In the genomic region with DNA sequence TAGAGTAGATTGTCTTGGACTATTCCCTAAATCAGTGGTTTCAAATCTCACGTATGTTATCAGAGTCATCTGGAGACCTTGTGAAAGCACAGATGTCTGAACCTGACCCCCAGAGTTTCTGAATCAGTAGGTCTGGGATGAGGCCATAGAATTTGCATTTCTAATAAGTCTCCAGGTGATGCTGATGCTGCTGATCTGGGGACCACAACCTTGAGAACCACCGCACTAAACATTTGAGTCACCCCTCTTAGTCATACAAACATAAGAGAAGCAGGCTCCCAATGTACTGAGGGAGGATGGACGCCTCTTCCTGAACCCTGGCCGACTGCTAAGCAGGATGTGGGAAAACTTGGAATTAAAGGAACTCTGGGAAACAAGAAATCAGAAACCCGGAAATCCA, we compare ENCODE assay signal across 11 cellular contexts.
DNase-seq lines count a peak whose midpoint lies in the region; ATAC-seq and TF ChIP-seq lines count a peak whose summit lies in the region.
"Had no signal": no experiment of that assay in that cellular context is flagged by ENCODE, and none has a peak within 500 bp of the region (broad histone marks: within the 10 kb centered on the region; RNA-seq: fewer than 3 reads in every experiment).

No MANE protein-coding gene starts in this region.

- H3K9me3 Mint-ChIP-seq in activated naive CD4-positive, alpha-beta T cell treated with anti-CD3 and anti-CD28 coated beads for 36 hours: no peaks in the 10 kb centered on the region
- H3K9me3 Mint-ChIP-seq in activated naive CD4-positive, alpha-beta T cell treated with anti-CD3 and anti-CD28 coated beads, Interleukin-2, amount 10 ng/mL, durations not matched to agents 7 days and 5 days: no peaks in the 10 kb centered on the region
- H3K9me3 Mint-ChIP-seq in H9: peaks cover 0 to 3% of the 10 kb centered on the region in 2 experiments; a peak in 1 of 5 replicates

- H3K18ac ChIP-seq in H9 (ENCODE audit: insufficient read length, low read depth, low read length): no peak overlapping the region

- H4K20me1 ChIP-seq in OCI-LY7 (ENCODE audit: insufficient read depth, low read length): no peaks in the 10 kb centered on the region
- no peaks in the 10 kb centered on the region for H4K20me1 ChIP-seq in H9 (ENCODE audit: control insufficient read depth, insufficient read depth, insufficient read length)

- BruUV-seq in OCI-LY7 (replicated peaks; lab: Mats Ljungman, UMichigan): no TSS peak

- H3K9ac ChIP-seq in H9 (ENCODE audit: extremely low read depth, insufficient read length, low read length): no peak overlapping the region

- no peaks in the 10 kb centered on the region for H3K23me2 ChIP-seq in H9 (ENCODE audit: insufficient read length, low read depth, low read length, poor library complexity, severe bottlenecking)

- no peaks in the 10 kb centered on the region; the same call in 1 of the 2 replicates for H3K36me3 ChIP-seq in OCI-LY7 (ENCODE audit: insufficient read depth, low read length)

- no peak overlapping the region for H3K4me3 Mint-ChIP-seq in activated naive CD4-positive, alpha-beta T cell treated with anti-CD3 and anti-CD28 coated beads for 36 hours
- H3K4me3 Mint-ChIP-seq in activated naive CD4-positive, alpha-beta T cell treated with anti-CD3 and anti-CD28 coated beads, Interleukin-2, amount 10 ng/mL, durations not matched to agents 7 days and 5 days: no peak overlapping the region
- no peak overlapping the region for H3K4me3 Mint-ChIP-seq in H9

- no peak overlapping the region for H2BK15ac ChIP-seq in H9 (ENCODE audit: low read depth, low read length)

- TF ChIP-seq CTCF in OCI-LY7 (conservative IDR thresholded peaks at IDR 0.05; ENCODE audit: low read length) (no peak), H9 (conservative IDR thresholded peaks at IDR 0.05) (no peak)

- H3K4me1 Mint-ChIP-seq in activated naive CD4-positive, alpha-beta T cell treated with anti-CD3 and anti-CD28 coated beads for 36 hours (ENCODE audit: low read depth): peaks cover 16% of the 10 kb centered on the region
- H3K4me1 Mint-ChIP-seq in activated naive CD4-positive, alpha-beta T cell treated with anti-CD3 and anti-CD28 coated beads, Interleukin-2, amount 10 ng/mL, durations not matched to agents 7 days and 5 days: peaks cover 26% of the 10 kb centered on the region
- H3K4me1 Mint-ChIP-seq in H9: no peaks in the 10 kb centered on the region

- H4K91ac ChIP-seq in H9 (ENCODE audit: insufficient read length, low read depth, low read length): no peak overlapping the region

- no peaks in the 10 kb centered on the region for H3K36me3 Mint-ChIP-seq in activated naive CD4-positive, alpha-beta T cell treated with anti-CD3 and anti-CD28 coated beads for 36 hours (ENCODE audit: low read depth)
- no peaks in the 10 kb centered on the region for H3K36me3 Mint-ChIP-seq in activated naive CD4-positive, alpha-beta T cell treated with anti-CD3 and anti-CD28 coated beads, Interleukin-2, amount 10 ng/mL, durations not matched to agents 7 days and 5 days
- H3K36me3 Mint-ChIP-seq in H9 (ENCODE audit: insufficient read depth in 1 of 3, low read depth in 3 of 3): peaks cover 0 to 8% (median 0%) of the 10 kb centered on the region in 3 experiments; a peak in 2 of 7 replicates

- H2BK120ac ChIP-seq in H9 (ENCODE audit: low read depth, low read length, poor library complexity, severe bottlenecking): no peak overlapping the region

- H2BK12ac ChIP-seq in H9 (ENCODE audit: insufficient read length, low read depth, low read length): no peak overlapping the region

- no peak overlapping the region for H2AK5ac ChIP-seq in H9 (ENCODE audit: insufficient read length, low read length)

- H3K56ac ChIP-seq in H9 (ENCODE audit: insufficient read length, low read depth, low read length): no peak overlapping the region

- peak overlapping the region; percentile 12; the same call in 1 of the 2 replicates for H3K4me2 ChIP-seq in OCI-LY7 (ENCODE audit: low read length)
- H3K4me2 ChIP-seq in H9 (ENCODE audit: insufficient read depth, insufficient read length, low read length): no peak overlapping the region

- peak overlapping the region; percentile 21 for H3K27ac ChIP-seq in OCI-LY7 (ENCODE audit: low read depth, low read length, poor library complexity, severe bottlenecking)
- H3K27ac ChIP-seq in H9 (ENCODE audit: insufficient read length, low read depth, low read length): no peak overlapping the region
- H3K27ac ChIP-seq: C4-2B, HL-60 had no signal

- intact Hi-C loops in activated naive CD4-positive, alpha-beta T cell treated with anti-CD3 and anti-CD28 coated beads for 36 hours (cut with micrococcal nuclease): no loop called here
- intact Hi-C loops in OCI-LY7 (cut with micrococcal nuclease; ENCODE audit: unreplicated experiment) (loop anchor here (5.0 kb wide), 2 partner anchors 61 to 184 kb away; no protein-coding TSS in a partner anchor), Right ventricle myocardium inferior (cut with DNase I) (no loop called here)

- POLR2A ChIA-PET in OCI-LY7 (lab: Charles Lee): interaction anchor here (0.7 to 4.8 kb wide), 5 partner anchors 12 to 92 kb away, joined by 3 to 22 read pairs (median 5); no protein-coding TSS in a partner anchor

- ATAC-seq in HG02678 (IDR thresholded peaks at IDR 0.05; ENCODE audit: unreplicated experiment): peak; percentile 56
- ATAC-seq in Right ventricle myocardium inferior: no peak
- ATAC-seq: Panc1 had no signal

- DNase-seq in activated naive CD4-positive, alpha-beta T cell treated with anti-CD3 and anti-CD28 coated beads for 36 hours: peak; percentile 31
- DNase-seq in activated naive CD4-positive, alpha-beta T cell treated with anti-CD3 and anti-CD28 coated beads, Interleukin-2, amount 10 ng/mL, durations not matched to agents 7 days and 5 days: no peak
- DNase-seq in OCI-LY7 (ENCODE audit: low spot score) (peak; percentile 41), skeletal muscle cell (ENCODE audit: low read depth) (peak; percentile 42), Right ventricle myocardium inferior (ENCODE audit: missing footprints) (no peak), kidney glomerular epithelial cell (lab: John Stamatoyannopoulos, UW) (no peak), H9 (no peak)

- H3K4me1 ChIP-seq in OCI-LY7 (ENCODE audit: insufficient read depth, low read length, poor library complexity, severe bottlenecking) (peaks cover 98% of the 10 kb centered on the region), H9 (ENCODE audit: insufficient read depth, low read length) (no peaks in the 10 kb centered on the region)

- CTCF ChIA-PET in activated naive CD4-positive, alpha-beta T cell treated with anti-CD3 and anti-CD28 coated beads for 36 hours (lab: Charles Lee): no interaction called here
- CTCF ChIA-PET in activated naive CD4-positive, alpha-beta T cell treated with anti-CD3 and anti-CD28 coated beads, Interleukin-2, amount 10 ng/mL, durations not matched to agents 7 days and 5 days (lab: Charles Lee): no interaction called here
- CTCF ChIA-PET in OCI-LY7 (lab: Charles Lee; ENCODE audit: unreplicated experiment): no interaction called here

- no peak overlapping the region for H4K5ac ChIP-seq in H9 (ENCODE audit: insufficient read length, low read depth, low read length)

- H3K27ac Mint-ChIP-seq in activated naive CD4-positive, alpha-beta T cell treated with anti-CD3 and anti-CD28 coated beads for 36 hours: no peak overlapping the region
- H3K27ac Mint-ChIP-seq in activated naive CD4-positive, alpha-beta T cell treated with anti-CD3 and anti-CD28 coated beads, Interleukin-2, amount 10 ng/mL, durations not matched to agents 7 days and 5 days: no peak overlapping the region
- no peak overlapping the region for H3K27ac Mint-ChIP-seq in H9

- H2BK5ac ChIP-seq in H9 (ENCODE audit: insufficient read length, low read length): no peak overlapping the region

- H3K9me3 ChIP-seq in OCI-LY7 (ENCODE audit: low read length): no peaks in the 10 kb centered on the region
- no peaks in the 10 kb centered on the region for H3K9me3 ChIP-seq in H9 (ENCODE audit: control insufficient read depth, low read depth, low read length)

- no peaks in the 10 kb centered on the region for H3K79me2 ChIP-seq in OCI-LY7 (ENCODE audit: insufficient read depth, low read depth, low read length)
- no peaks in the 10 kb centered on the region for H3K79me2 ChIP-seq in H9 (ENCODE audit: insufficient read depth, low read length)

- no peak overlapping the region for H3T11ph ChIP-seq in H9 (ENCODE audit: low read length)

- no peak overlapping the region for H3K14ac ChIP-seq in H9 (ENCODE audit: insufficient read depth, low read length)

- no peak overlapping the region for H3K23ac ChIP-seq in H9 (ENCODE audit: insufficient read length, low read depth, low read length)

- H2AFZ ChIP-seq in OCI-LY7 (ENCODE audit: low read length): no peak overlapping the region; the same call in 1 of the 2 replicates
- H2AFZ ChIP-seq in H9 (ENCODE audit: low read length): no peak overlapping the region

- H3K27me3 Mint-ChIP-seq in activated naive CD4-positive, alpha-beta T cell treated with anti-CD3 and anti-CD28 coated beads for 36 hours (ENCODE audit: low read depth): peaks cover 6% of the 10 kb centered on the region
- H3K27me3 Mint-ChIP-seq in activated naive CD4-positive, alpha-beta T cell treated with anti-CD3 and anti-CD28 coated beads, Interleukin-2, amount 10 ng/mL, durations not matched to agents 7 days and 5 days: peaks cover 7% of the 10 kb centered on the region
- peaks cover 5% of the 10 kb centered on the region; the same call in 1 of the 2 replicates for H3K27me3 Mint-ChIP-seq in H9 (ENCODE audit: low read depth)

- no peak overlapping the region for H2BK20ac ChIP-seq in H9 (ENCODE audit: low read depth, low read length, poor library complexity, severe bottlenecking)

- WGBS in H9 (ENCODE audit: extremely low coverage, insufficient read length, low lambda C conversion rate): no CpG with 5 or more reads among the region's 5 CpGs

- H3K79me1 ChIP-seq in H9 (ENCODE audit: insufficient read depth, low read depth, low read length, poor library complexity, severe bottlenecking): no peaks in the 10 kb centered on the region

- H3K4me3 ChIP-seq in OCI-LY7 (ENCODE audit: low read depth, low read length, poor library complexity, severe bottlenecking) (no peak overlapping the region), skeletal muscle cell (ENCODE audit: low read depth, low read length) (no peak overlapping the region)

- no peak overlapping the region for H4K8ac ChIP-seq in H9 (replicated peaks; ENCODE audit: insufficient read length, low read depth, low read length)

- H3K4ac ChIP-seq in H9 (ENCODE audit: low read depth, low read length): no peak overlapping the region

- H3K9me2 ChIP-seq in OCI-LY7 (ENCODE audit: insufficient read depth, low read length): no peaks in the 10 kb centered on the region

- H3K27me3 ChIP-seq in H9 (ENCODE audit: insufficient read depth, low read length): no peaks in the 10 kb centered on the region

Comparison
In these comparisons a context has a peak if more than half of its experiments do, and no peak if none do; other contexts are left out.
1. DNase-seq: peak in activated naive CD4-positive, alpha-beta T cell treated with anti-CD3 and anti-CD28 coated beads for 36 hours (single experiment), OCI-LY7 (single experiment) and skeletal muscle cell (single experiment); none in activated naive CD4-positive, alpha-beta T cell treated with anti-CD3 and anti-CD28 coated beads, Interleukin-2, amount 10 ng/mL, durations not matched to agents 7 days and 5 days (single experiment), Right ventricle myocardium inferior (single experiment), kidney glomerular epithelial cell (single experiment) and H9 (single experiment).